Comparison of ENCODE assay signal across 15 cellular contexts in the genomic region with DNA sequence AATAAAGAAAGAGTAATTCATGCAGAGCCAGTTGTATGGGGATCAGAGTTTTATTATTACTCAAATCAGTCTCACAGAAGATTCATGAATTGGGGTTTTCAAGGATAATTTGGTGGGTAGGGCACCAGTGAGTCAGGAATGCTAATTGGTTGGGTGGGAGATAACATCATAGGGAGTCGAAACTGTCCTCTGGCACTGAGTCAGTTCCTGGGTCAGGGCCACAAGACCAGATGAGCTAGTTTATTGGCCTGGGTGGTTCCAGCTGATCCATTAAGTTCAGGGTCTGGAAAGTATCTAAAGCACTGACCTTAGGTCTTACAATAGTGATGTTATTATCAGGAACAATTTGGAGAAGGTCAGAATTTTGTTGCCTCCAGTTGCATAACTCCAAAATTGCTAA.
"Had no signal": no experiment of that assay in that cellular context is flagged by ENCODE, and none has a peak within 500 bp of the region (broad histone marks: within the 10 kb centered on the region; RNA-seq: fewer than 3 reads in every experiment).

No MANE protein-coding gene starts in this region.

- DNase-seq: activated B cell treated with CpG ODN at 0.5 μM for 24 hours; activated CD4-positive, alpha-beta T cell treated with anti-CD3 and anti-CD28 coated beads, Interleukin-2, amount 10 ng/mL, durations not matched to agents 24 days and 14 days; activated CD8-positive, alpha-beta memory T cell treated with anti-CD3 and anti-CD28 coated beads, Interleukin-2, amount 50 U/mL, for 48 hours; activated CD8-positive, alpha-beta T cell treated with anti-CD3 and anti-CD28 coated beads, Interleukin-2, amount 10 ng/mL, durations not matched to agents 7 days and 5 days; activated gamma-delta T cell; activated T-cell treated with anti-CD3 and anti-CD28 coated beads, Interleukin-2, amount 50 U/mL, for 72 hours; brain microvascular endothelial cell; cortex of kidney; effector CD8-positive, alpha-beta T cell; right lobe of liver; spleen; T-helper 2 cell had no signal

- H3K36me3 ChIP-seq: brain microvascular endothelial cell, prostate gland, right lobe of liver, spleen, suprapubic skin had no signal

- H3K79me2 ChIP-seq: hepatocyte had no signal

- H3K27ac ChIP-seq: brain microvascular endothelial cell, hepatocyte, prostate gland, right lobe of liver, spleen, suprapubic skin had no signal

- H3K27me3 ChIP-seq: brain microvascular endothelial cell, hepatocyte, right lobe of liver, spleen, suprapubic skin had no signal

- H3K4me1 ChIP-seq: prostate gland, right lobe of liver, spleen had no signal

- H3K4me3 ChIP-seq: hepatocyte, prostate gland, right lobe of liver, spleen, suprapubic skin had no signal

- H3K9me3 ChIP-seq: prostate gland, right lobe of liver, suprapubic skin had no signal

- H2AFZ ChIP-seq: hepatocyte had no signal

- H3K4me2 ChIP-seq: hepatocyte had no signal
